Comparison of ENCODE assay signal across 8 cellular contexts in the genomic region with DNA sequence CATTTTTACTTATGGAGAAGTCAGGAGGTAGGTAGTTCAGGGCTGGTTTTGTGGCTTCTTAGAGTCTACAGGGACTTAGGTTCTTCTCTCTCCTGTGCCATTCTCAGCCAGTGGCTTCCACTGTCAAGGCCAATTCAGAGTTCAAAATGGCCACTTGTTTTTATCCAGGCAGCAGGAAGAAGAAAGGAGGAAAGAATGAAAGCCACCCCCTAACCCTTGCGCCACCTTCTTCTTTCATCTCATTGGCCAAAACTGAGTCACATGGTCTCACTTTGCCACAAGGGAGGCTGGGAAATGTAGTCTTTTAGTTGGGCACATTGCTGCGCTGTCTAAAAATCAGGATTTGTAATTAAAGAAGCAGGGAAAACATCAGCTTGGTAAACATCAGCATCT.
DNase-seq lines count a peak whose midpoint lies in the region; ATAC-seq and TF ChIP-seq lines count a peak whose summit lies in the region.

No MANE protein-coding gene starts in this region.

- H3K9me3 Mint-ChIP-seq in nephron progenitor cell: peaks cover 3% of the 10 kb centered on the region

- H3K79me2 ChIP-seq in osteoblast (ENCODE audit: insufficient read depth, low read length): no peaks in the 10 kb centered on the region

- no peak overlapping the region for H3K27ac Mint-ChIP-seq in nephron progenitor cell

- no peak for TF ChIP-seq CTCF in NB4 (IDR thresholded peaks at IDR 0.05; ENCODE audit: low read depth, low read length)
- TF ChIP-seq CTCF in osteoblast (IDR thresholded peaks at IDR 0.05; ENCODE audit: extremely low read depth, low read depth, low read length): no peak
- TF ChIP-seq CTCF in nephron progenitor cell (IDR thresholded peaks at IDR 0.05): no peak

- peak overlapping the region; percentile 21 for H3K4me2 ChIP-seq in osteoblast (ENCODE audit: insufficient read depth, low read length)

- peaks cover 68% of the 10 kb centered on the region for H3K4me1 ChIP-seq in osteoblast (ENCODE audit: insufficient read depth, low read length)

- TF ChIP-seq POLR2A in NB4 (IDR thresholded peaks at IDR 0.05; ENCODE audit: extremely low read depth, insufficient read length): no peak

- no peaks in the 10 kb centered on the region for H4K20me1 ChIP-seq in osteoblast (ENCODE audit: insufficient read depth, low read length)

- peak; percentile 61 for ATAC-seq in esophagus mucosa
- ATAC-seq in GM19395 (IDR thresholded peaks at IDR 0.05; ENCODE audit: unreplicated experiment): no peak

- peak overlapping the region; percentile 93 for H3K27ac ChIP-seq in osteoblast (ENCODE audit: low read depth, low read length)

- no peaks in the 10 kb centered on the region for H3K27me3 ChIP-seq in osteoblast (ENCODE audit: insufficient read depth, low read length)

- H3K4me1 Mint-ChIP-seq in nephron progenitor cell: peaks cover 5% of the 10 kb centered on the region

- H3K4me3 ChIP-seq in NB4 (ENCODE audit: low read depth, low read length): no peak overlapping the region
- no peak overlapping the region for H3K4me3 ChIP-seq in osteoblast (ENCODE audit: insufficient read depth, low read length)

- peak overlapping the region; percentile 76 for H2AFZ ChIP-seq in osteoblast (ENCODE audit: low read length)

- H3K27me3 Mint-ChIP-seq in nephron progenitor cell (ENCODE audit: low read depth, poor library complexity): peaks cover 21% of the 10 kb centered on the region

- no peaks in the 10 kb centered on the region for H3K36me3 Mint-ChIP-seq in nephron progenitor cell (ENCODE audit: low read depth)

- no peak overlapping the region for H3K4me3 Mint-ChIP-seq in nephron progenitor cell

- H3K9me3 ChIP-seq in osteoblast (ENCODE audit: low read depth, low read length): no peaks in the 10 kb centered on the region

- no peaks in the 10 kb centered on the region for H3K36me3 ChIP-seq in osteoblast (ENCODE audit: insufficient read depth, low read length)

- DNase-seq in NCI-H2227 (lab: John Stamatoyannopoulos, UW; ENCODE audit: unreplicated experiment): peak; percentile 41
- DNase-seq in NCI-H2227 treated with DMSO at 0.1 percent for 48 hours (lab: John Stamatoyannopoulos, UW): no peak
- peak; percentile 91 for DNase-seq in NB4 (ENCODE audit: low read depth)
- DNase-seq in SKM-1 treated with dmso at 0.1 percent for 144 hours (lab: John Stamatoyannopoulos, UW; ENCODE audit: unreplicated experiment): peak; percentile 92
- no peak for DNase-seq in osteoblast (ENCODE audit: insufficient read length, low spot score, missing footprints)
- DNase-seq in nephron progenitor cell: no peak

Comparison
In these comparisons a context has a peak if more than half of its experiments do, and no peak if none do; other contexts are left out.
1. DNase-seq: peak in NCI-H2227 (single experiment), NB4 (single experiment) and SKM-1 treated with dmso at 0.1 percent for 144 hours (single experiment); none in NCI-H2227 treated with DMSO at 0.1 percent for 48 hours (single experiment), osteoblast (single experiment) and nephron progenitor cell (single experiment).